In genomic region chr9:97985058-97985861, GRCh38 we compare ENCODE assay signal across 8 cellular contexts. TPM values are rescaled to one million over a fixed set of nuclear protein-coding genes. Genes with fewer than 3 reads are reported as not detected.
DNase-seq lines count a peak whose midpoint lies in the region; ATAC-seq, FAIRE-seq and TF ChIP-seq lines count a peak whose summit lies in the region.

No MANE protein-coding gene starts in this region.

- SMC1A ChIA-PET in GM12878 (lab: Charles Lee; ENCODE audit: uncharacterized antibody, unreplicated experiment) = interaction anchor here (1.6 to 1.7 kb wide), 2 partner anchors 62 kb away, joined by 3 to 4 read pairs; no protein-coding TSS in a partner anchor

- no peak for TF ChIP-seq RAD21 in GM12878 (IDR thresholded peaks at IDR 0.05; ENCODE audit: insufficient read depth, low read depth, low read length)

- H2AFZ ChIP-seq in H9 (ENCODE audit: low read length) = no peak overlapping the region
- peak overlapping the region; percentile 41 for H2AFZ ChIP-seq in GM12878 (ENCODE audit: control insufficient read depth, low read depth, low read length)

- H3K27me3 Mint-ChIP-seq in H9 (ENCODE audit: low read depth) = peaks cover 68% of the 10 kb centered on the region

- in situ Hi-C loops in GM12878 (cut with MboI) = no loop called here

- H2BK12ac ChIP-seq in H9 (ENCODE audit: insufficient read length, low read depth, low read length) = no peak overlapping the region

- H3K27ac ChIP-seq in H9 (ENCODE audit: insufficient read length, low read depth, low read length) (no peak overlapping the region), GM12878 (ENCODE audit: control insufficient read depth, insufficient read depth) (peak overlapping the region; percentile 99)

- H2BK5ac ChIP-seq in H9 (ENCODE audit: insufficient read length, low read length) = no peak overlapping the region

- no peak for TF ChIP-seq POLR2A in GM12878 (IDR thresholded peaks at IDR 0.05; ENCODE audit: low read depth, low read length)

- H4K20me1 ChIP-seq in H9 (ENCODE audit: control insufficient read depth, insufficient read depth, insufficient read length) (peaks cover 2% of the 10 kb centered on the region), GM12878 (ENCODE audit: control insufficient read depth, insufficient read depth) (no peaks in the 10 kb centered on the region)

- H3K56ac ChIP-seq in H9 (ENCODE audit: insufficient read length, low read depth, low read length) = no peak overlapping the region

- H3K9me3 ChIP-seq in H9 (ENCODE audit: control insufficient read depth, low read depth, low read length) (no peaks in the 10 kb centered on the region), GM12878 (replicated peaks; ENCODE audit: control insufficient read depth, insufficient read depth, low read length) (no peaks in the 10 kb centered on the region)

- H4K5ac ChIP-seq in H9 (ENCODE audit: insufficient read length, low read depth, low read length) = no peak overlapping the region

- no peak overlapping the region for H3K4ac ChIP-seq in H9 (ENCODE audit: low read depth, low read length)

- no peak overlapping the region for H3K27ac Mint-ChIP-seq in H9

- H3K18ac ChIP-seq in H9 (ENCODE audit: insufficient read length, low read depth, low read length) = peak overlapping the region; percentile 51

- no peak overlapping the region for H2BK20ac ChIP-seq in H9 (ENCODE audit: low read depth, low read length, poor library complexity, severe bottlenecking)

- H2AK5ac ChIP-seq in H9 (ENCODE audit: insufficient read length, low read length) = no peak overlapping the region

- H3T11ph ChIP-seq in H9 (ENCODE audit: low read length) = no peak overlapping the region

- H4K91ac ChIP-seq in H9 (ENCODE audit: insufficient read length, low read depth, low read length) = no peak overlapping the region

- H3K9ac ChIP-seq in H9 (ENCODE audit: extremely low read depth, insufficient read length, low read length) = no peak overlapping the region
- peak overlapping the region; percentile 99 for H3K9ac ChIP-seq in GM12878 (ENCODE audit: control insufficient read depth, insufficient read depth, low read length)

- intact Hi-C loops in GM12878 (cut with micrococcal nuclease; ENCODE audit: unreplicated experiment) (no loop called here), left colon (cut with DNase I, micrococcal nuclease) (loop anchor here in 1 of 2 donors (10.0 kb wide), 1 partner anchor 60 kb away; the partner anchor contains the start of gene TRMO)

- H3K14ac ChIP-seq in H9 (ENCODE audit: insufficient read depth, low read length) = peak overlapping the region; percentile 77; the same call in 1 of the 2 replicates

- RAD21 ChIA-PET in GM12878 (lab: Charles Lee; ENCODE audit: unreplicated experiment) = interaction anchor here (0.6 to 3.5 kb wide), 5 partner anchors 26 to 63 kb away, joined by 3 to 17 read pairs (median 5); partner anchors contain the start of gene TRMO

- H3K79me1 ChIP-seq in H9 (ENCODE audit: insufficient read depth, low read depth, low read length, poor library complexity, severe bottlenecking) = peaks cover 9% of the 10 kb centered on the region

- H3K4me1 Mint-ChIP-seq in H9 = peaks cover 4 to 17% of the 10 kb centered on the region in 2 experiments; a peak in 3 of 4 replicates

- peaks cover 9% of the 10 kb centered on the region for H3K23me2 ChIP-seq in H9 (ENCODE audit: insufficient read length, low read depth, low read length, poor library complexity, severe bottlenecking)

- FAIRE-seq in GM12878 (lab: Jason Lieb, UNC) = no peak

- H3K4me3 ChIP-seq in GM12878 = peak overlapping the region; percentile 84

- no peak overlapping the region; the same call in 1 of the 2 replicates for H2BK15ac ChIP-seq in H9 (ENCODE audit: low read depth, low read length)

- TF ChIP-seq CTCF in H9 (conservative IDR thresholded peaks at IDR 0.05) (no peak), GM12878 (IDR thresholded peaks at IDR 0.05 in 2 of 3, conservative IDR thresholded peaks at IDR 0.05 in 1 of 3; ENCODE audit: control insufficient read depth in 2 of 3, extremely low read depth in 1 of 3, insufficient read depth in 1 of 3, low read depth in 3 of 3, low read length in 3 of 3) (no peak)

- TF ChIP-seq EP300 in GM12878 (IDR thresholded peaks at IDR 0.05; ENCODE audit: borderline replicate concordance in 1 of 2, control insufficient read depth in 1 of 2, low read depth in 2 of 2, low read length in 2 of 2) = no peak; a peak in 1 of 4 replicates

- no peak overlapping the region for H4K8ac ChIP-seq in H9 (replicated peaks; ENCODE audit: insufficient read length, low read depth, low read length)

- no CpG with 5 or more reads among the region's 59 CpGs for WGBS in H9 (ENCODE audit: extremely low coverage, insufficient read length, low lambda C conversion rate)
- WGBS in GM12878 (ENCODE audit: insufficient coverage, insufficient replicate concordance, low lambda C conversion rate, missing lambda C conversion rate) = 2% methylated on average over 55 of the region's 59 CpGs

- peak overlapping the region; percentile 58 to 75 for H3K4me3 Mint-ChIP-seq in H9

- H3K27me3 ChIP-seq in H9 (ENCODE audit: insufficient read depth, low read length) = peaks cover 32% of the 10 kb centered on the region
- H3K27me3 ChIP-seq in GM12878 (replicated peaks in 1 of 2; ENCODE audit: control insufficient read depth in 2 of 2, insufficient read depth in 2 of 2, low read length in 1 of 2) = no peaks in the 10 kb centered on the region

- peak overlapping the region; percentile 42 for H3K4me2 ChIP-seq in H9 (ENCODE audit: insufficient read depth, insufficient read length, low read length)
- peak overlapping the region; percentile 77 for H3K4me2 ChIP-seq in GM12878 (ENCODE audit: control insufficient read depth, insufficient read depth)

- DNase-seq in DMS79 treated with DMSO at 0.1 percent for 48 hours (lab: John Stamatoyannopoulos, UW) = peak; percentile 13
- peak; percentile 41 for DNase-seq in H9
- peak; percentile 9 for DNase-seq in GM12878 (ENCODE audit: low read depth, low spot score)
- DNase-seq in left colon = peak; percentile 38 to 61
- DNase-seq in stimulated activated CD8-positive, alpha-beta memory T cell treated with anti-CD3 and anti-CD28 coated beads, Interleukin-12 subunit alpha, Interleukin-12 subunit beta, amount 100 ng/mL, for 24 hours (ENCODE audit: extremely low read depth) = peak; percentile 10
- DNase-seq in glomerular visceral epithelial cell (ENCODE audit: extremely low spot score) = no peak
- no peak for DNase-seq in NCI-H446 (lab: John Stamatoyannopoulos, UW)

- H3K79me2 ChIP-seq in H9 (ENCODE audit: insufficient read depth, low read length) (peaks cover 6% of the 10 kb centered on the region; the same call in 1 of the 2 replicates), GM12878 (ENCODE audit: control insufficient read depth, insufficient read depth, low read length) (peaks cover 80% of the 10 kb centered on the region)

- H3K23ac ChIP-seq in H9 (ENCODE audit: insufficient read length, low read depth, low read length) = no peak overlapping the region

- peaks cover 0 to 3% (median 0%) of the 10 kb centered on the region in 3 experiments; a peak in 1 of 7 replicates for H3K36me3 Mint-ChIP-seq in H9 (ENCODE audit: insufficient read depth in 1 of 3, low read depth in 3 of 3)

- peaks cover 3 to 10% of the 10 kb centered on the region in 2 experiments for H3K9me3 Mint-ChIP-seq in H9

- ATAC-seq in GM12878 = peak; percentile 3
- ATAC-seq in left colon = peak; percentile 9

- H3K36me3 ChIP-seq in GM12878 (ENCODE audit: control insufficient read depth in 2 of 2, insufficient read depth in 2 of 2, low read length in 1 of 2) = no peaks in the 10 kb centered on the region

- CTCF ChIA-PET in GM12878 (lab: Yijun Ruan, JAX) = interaction anchor here (1.1 to 4.3 kb wide), 3 partner anchors 50 to 62 kb away, joined by 3 to 29 read pairs (median 6); partner anchors contain the start of gene TRMO

- BruUV-seq in GM12878 (replicated peaks; lab: Mats Ljungman, UMichigan) = no TSS peak

- no peak overlapping the region for H2BK120ac ChIP-seq in H9 (ENCODE audit: low read depth, low read length, poor library complexity, severe bottlenecking)

- no peaks in the 10 kb centered on the region; the same call in 1 of the 2 replicates for H3K4me1 ChIP-seq in H9 (ENCODE audit: insufficient read depth, low read length)
- peaks cover 23% of the 10 kb centered on the region for H3K4me1 ChIP-seq in GM12878 (ENCODE audit: control insufficient read depth, insufficient read depth, low read length)

- POLR2A ChIA-PET in GM12878 (lab: Charles Lee) = interaction anchor here (1.0 to 1.5 kb wide), 3 partner anchors 50 to 71 kb away, joined by 3 to 4 read pairs (median 4); partner anchors contain the start of gene NANS

RNA-seq across cellular contexts. Expression of gene ANP32B, which starts 2.1 kb away (rescaled TPM):
- total RNA-seq in H9 (2021) (91.6 and 100.0 TPM in 2 replicates), GM12878 (2014; rRNA removed) (20.4 and 24.5 TPM in 2 replicates), GM12878 (2014; rRNA removed; fragmentation: Illumina TruSeq; extraction: Trizol) (34.4 and 41.8 TPM in 2 replicates), GM12878 (2021) (239 and 244 TPM in 2 replicates), left colon (100 to 1,000 TPM in 1 of 2 donors, 10 to 100 TPM in 1; 98.2 to 137 TPM)
- 237 TPM for polyA plus RNA-seq in PFSK-1 (2012; ENCODE audit: insufficient read length, low read depth)
- total RNA-seq in GM12878 (2013; cell fraction: nucleolus; rRNA removed) = 19.4 and 27.4 TPM in 2 replicates
- polyA plus RNA-seq in GM12878 (2011; ENCODE audit: low read depth) = 190 TPM
- polyA plus RNA-seq in GM12878 (2011; rRNA removed) (79.8 and 96.4 TPM in 2 replicates), GM12878 (2014; fragmentation: Illumina TruSeq; extraction: Trizol) (419 and 544 TPM in 2 replicates), GM12878 (2014; fragmentation: Nextera tagmentation; extraction: Ambion mirVana) (100 to 1,000 TPM in 1 of 2 experiments, 10 to 100 TPM in 1; 85.9 to 204 TPM), GM12878 (2014; rRNA removed) (138 and 143 TPM in 2 replicates), GM12878 (2016; fragmentation: Nextera tagmentation; extraction: Ambion mirVana) (100 to 1,000 TPM; 272 to 284 TPM)
- 27.8 and 36.5 TPM in 2 replicates for polyA plus RNA-seq in GM12878 (2011; cell fraction: cytosol; rRNA removed)
- polyA plus RNA-seq in GM12878 (2011; cell fraction: nucleus; rRNA removed) = 28.7 and 45.7 TPM in 2 replicates
- 332 and 355 TPM in 2 replicates for polyA plus RNA-seq in GM12878 (2012)
- 28.0 and 32.2 TPM in 2 replicates for polyA minus RNA-seq in GM12878 (2011; rRNA and poly(A)+ RNA removed)
- 41.0 and 41.8 TPM in 2 replicates for polyA minus RNA-seq in GM12878 (2011; cell fraction: cytosol; rRNA and poly(A)+ RNA removed)
- 16.4 and 40.0 TPM in 2 replicates for polyA minus RNA-seq in GM12878 (2011; cell fraction: nucleus; rRNA and poly(A)+ RNA removed)

RNA-seq across cellular contexts. Expression of gene HEMGN, which starts 47.3 kb away (rescaled TPM):
- total RNA-seq in H9 (2021) (not detected in 2 replicates), GM12878 (2014; rRNA removed) (0.05 TPM in 1 of 2 replicates, not detected in the other), GM12878 (2014; rRNA removed; fragmentation: Illumina TruSeq; extraction: Trizol) (0.09 and 0.14 TPM in 2 replicates), GM12878 (2021) (0.28 TPM in 1 of 2 replicates, not detected in the other), left colon (not detected)
- not detected for polyA plus RNA-seq in PFSK-1 (2012; ENCODE audit: insufficient read length, low read depth)
- total RNA-seq in GM12878 (2013; cell fraction: nucleolus; rRNA removed) = not detected in 2 replicates
- polyA plus RNA-seq in GM12878 (2011; ENCODE audit: low read depth) = not detected
- polyA plus RNA-seq in GM12878 (2011; rRNA removed) (0.04 TPM in 1 of 2 replicates, not detected in the other), GM12878 (2014; fragmentation: Illumina TruSeq; extraction: Trizol) (0.09 and 0.10 TPM in 2 replicates), GM12878 (2014; fragmentation: Nextera tagmentation; extraction: Ambion mirVana) (under 1 TPM; 0.03 to 0.18 TPM), GM12878 (2014; rRNA removed) (0.09 TPM in 1 of 2 replicates, not detected in the other), GM12878 (2016; fragmentation: Nextera tagmentation; extraction: Ambion mirVana) (not detected)
- not detected in 2 replicates for polyA plus RNA-seq in GM12878 (2011; cell fraction: cytosol; rRNA removed)
- not detected in 2 replicates for polyA plus RNA-seq in GM12878 (2011; cell fraction: nucleus; rRNA removed)
- not detected in 2 replicates for polyA plus RNA-seq in GM12878 (2012)
- not detected in 2 replicates for polyA minus RNA-seq in GM12878 (2011; rRNA and poly(A)+ RNA removed)
- not detected in 2 replicates for polyA minus RNA-seq in GM12878 (2011; cell fraction: cytosol; rRNA and poly(A)+ RNA removed)
- polyA minus RNA-seq in GM12878 (2011; cell fraction: nucleus; rRNA and poly(A)+ RNA removed) = not detected in 2 replicates

Comparison
In these comparisons a context has a peak if more than half of its experiments do, and no peak if none do; other contexts are left out.
1. DNase-seq: peak in DMS79 treated with DMSO at 0.1 percent for 48 hours (single experiment), H9 (single experiment), GM12878 (single experiment), left colon (2 of 2) and stimulated activated CD8-positive, alpha-beta memory T cell treated with anti-CD3 and anti-CD28 coated beads, Interleukin-12 subunit alpha, Interleukin-12 subunit beta, amount 100 ng/mL, for 24 hours (single experiment); none in glomerular visceral epithelial cell (single experiment) and NCI-H446 (0 of 2).